In genomic region chr2:181810823-181811695, GRCh38 we compare ENCODE assay signal across 8 cellular contexts.
DNase-seq lines count a peak whose midpoint lies in the region; ATAC-seq and TF ChIP-seq lines count a peak whose summit lies in the region.

No MANE protein-coding gene starts in this region.

- no peak overlapping the region for H3K9ac ChIP-seq in HUES6 (ENCODE audit: low read length)
- peak overlapping the region; percentile 3 for H3K9ac ChIP-seq in smooth muscle cell (ENCODE audit: low read depth)

- no peaks in the 10 kb centered on the region for H3K79me2 ChIP-seq in smooth muscle cell (ENCODE audit: low read depth)

- no peak overlapping the region for H3K4me3 ChIP-seq in HUES6 (ENCODE audit: low read depth, low read length)
- H3K4me3 ChIP-seq in WI38 (ENCODE audit: low read depth, low read length): 0 out of 2 replicates have a peak overlapping the region, but pooled peaks have one; percentile 8
- H3K4me3 ChIP-seq in smooth muscle cell: no peak overlapping the region

- peaks cover 12% of the 10 kb centered on the region for H3F3A ChIP-seq in smooth muscle cell (ENCODE audit: low read depth)

- H2AFZ ChIP-seq in smooth muscle cell (ENCODE audit: low read depth): peak overlapping the region; percentile 20

- peak; percentile 99 for DNase-seq in A172 (ENCODE audit: low spot score)
- peak; percentile 14 for DNase-seq in iPS-NIHi11 (ENCODE audit: low spot score)
- no peak for DNase-seq in smooth muscle cell (lab: John Stamatoyannopoulos, UW; ENCODE audit: unreplicated experiment)
- DNase-seq in stimulated activated CD4-positive, alpha-beta T cell treated with anti-CD3 and anti-CD28 coated beads, Interleukin-4, amount 100 ng/mL, for 24 hours: no peak

- H3K27ac ChIP-seq in HUES6 (ENCODE audit: low read depth, low read length) (0 out of 2 replicates have a peak overlapping the region, but pooled peaks have one; percentile 33), smooth muscle cell (ENCODE audit: low read depth) (peak overlapping the region; percentile 91)

- no peaks in the 10 kb centered on the region for H4K20me1 ChIP-seq in smooth muscle cell (ENCODE audit: low read depth)

- no peaks in the 10 kb centered on the region for H3K36me3 ChIP-seq in HUES6 (ENCODE audit: control insufficient read depth, insufficient read depth, low read length)
- no peaks in the 10 kb centered on the region for H3K36me3 ChIP-seq in smooth muscle cell (ENCODE audit: low read depth)

- peaks cover 13% of the 10 kb centered on the region; the same call in 1 of the 2 replicates for H3K4me1 ChIP-seq in HUES6 (ENCODE audit: control insufficient read depth, insufficient read depth, low read length)
- peaks cover 13% of the 10 kb centered on the region for H3K4me1 ChIP-seq in smooth muscle cell (ENCODE audit: low read depth)

- ATAC-seq in GM19397 (IDR thresholded peaks at IDR 0.05; ENCODE audit: unreplicated experiment): no peak
- no peak for ATAC-seq in HG02571 (IDR thresholded peaks at IDR 0.05; ENCODE audit: unreplicated experiment)

- H3K4me2 ChIP-seq in smooth muscle cell: peak overlapping the region; percentile 65

- 37% methylated on average over 9 of the region's 9 CpGs for WGBS in smooth muscle cell (ENCODE audit: low lambda C conversion rate)

- H3K27me3 ChIP-seq in HUES6 (ENCODE audit: control insufficient read depth, insufficient read depth, low read length) (no peaks in the 10 kb centered on the region), smooth muscle cell (ENCODE audit: low read depth) (no peaks in the 10 kb centered on the region)

- TF ChIP-seq CTCF in WI38 (IDR thresholded peaks at IDR 0.05; ENCODE audit: low read depth, low read length) (no peak), smooth muscle cell (IDR thresholded peaks at IDR 0.05; ENCODE audit: borderline replicate concordance, insufficient read depth, poor library complexity, severe bottlenecking) (no peak)

- H3K9me3 ChIP-seq in HUES6 (ENCODE audit: control insufficient read depth, insufficient read depth, low read depth, low read length) (no peaks in the 10 kb centered on the region), smooth muscle cell (replicated peaks; ENCODE audit: low read depth) (no peaks in the 10 kb centered on the region)

Comparison
In these comparisons a context has a peak if more than half of its experiments do, and no peak if none do; other contexts are left out.
1. DNase-seq: peak in A172 (single experiment) and iPS-NIHi11 (single experiment); none in smooth muscle cell (single experiment) and stimulated activated CD4-positive, alpha-beta T cell treated with anti-CD3 and anti-CD28 coated beads, Interleukin-4, amount 100 ng/mL, for 24 hours (single experiment).